Comparison of ENCODE assay signal across 1 cellular context in the genomic region with DNA sequence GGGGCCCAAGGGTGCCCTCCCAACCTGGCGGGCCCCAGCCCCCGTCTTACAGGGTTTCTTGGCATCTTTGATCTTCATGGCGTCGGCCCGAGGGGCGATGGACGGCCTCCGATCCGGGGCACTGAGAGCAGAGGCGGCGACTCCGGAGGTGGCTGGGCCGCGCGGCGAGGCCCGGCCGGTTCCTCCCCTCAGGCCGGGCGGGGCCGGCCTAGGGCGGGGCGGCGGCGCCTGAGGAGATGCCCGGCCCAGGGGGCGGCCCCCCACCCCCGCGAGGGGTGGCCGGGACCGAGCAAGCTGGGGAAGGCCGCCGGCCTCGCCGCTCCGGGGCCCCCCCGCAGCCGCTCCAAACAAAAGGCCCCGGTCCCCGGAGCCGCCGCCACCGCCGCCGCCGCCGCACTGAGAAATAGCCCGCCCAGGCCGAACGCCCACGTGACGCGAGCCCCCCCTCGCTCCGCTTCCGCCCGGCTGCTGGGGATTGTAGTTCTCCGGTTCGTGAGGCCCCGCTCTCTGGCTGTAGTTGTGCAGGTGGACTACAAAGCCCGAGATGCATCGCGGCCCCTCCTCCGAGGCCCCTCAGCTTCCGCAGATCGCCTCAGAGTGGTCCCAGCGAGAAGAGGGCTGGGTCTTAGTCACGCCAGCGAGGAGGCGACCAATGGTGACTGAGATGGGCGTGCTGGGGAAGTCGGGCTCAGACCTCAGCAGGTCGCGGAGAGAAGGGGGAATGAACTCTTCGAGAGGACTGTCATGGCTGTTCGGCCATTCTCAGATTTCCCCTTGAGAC.
A peak's percentile ranks its signal among the peaks of the same experiment; 100 is the strongest.
TF ChIP-seq lines count a peak whose summit lies in the region.

TSS of gene PANK3 (minus strand) at position 163 of the 781 bp plus-strand sequence. CDS start at position 78, 85 bp downstream.

TF ChIP-seq in GM12878, 131 proteins besides CTCF, POLR2A, EP300 and RAD21 (continued from another document and continues in another):
- no peak for TF ChIP-seq HSF1 (IDR thresholded peaks at IDR 0.05; ENCODE audit: low read depth, low read length)
- TF ChIP-seq HCFC1 (IDR thresholded peaks at IDR 0.05; ENCODE audit: low read length) = peak; percentile 98
- TF ChIP-seq KAT2A (conservative IDR thresholded peaks at IDR 0.05; ENCODE audit: control insufficient read depth, low read depth, low read length) = no peak
- TF ChIP-seq NR2F1 (conservative IDR thresholded peaks at IDR 0.05) = peak; percentile 72
- TF ChIP-seq BHLHE40 (IDR thresholded peaks at IDR 0.05; ENCODE audit: borderline replicate concordance in 1 of 2, low read depth in 2 of 2, low read length in 1 of 2) = peak in 1 of 2 experiments; percentile 81; a peak in 2 of 4 replicates
- peak; percentile 61; the same call in 1 of the 2 replicates for TF ChIP-seq SPI1 (IDR thresholded peaks at IDR 0.05; ENCODE audit: borderline replicate concordance, insufficient read depth, low read depth, low read length)
- TF ChIP-seq TARDBP (IDR thresholded peaks at IDR 0.05; ENCODE audit: borderline replicate concordance) = peak; percentile 95
- TF ChIP-seq CHD4 (IDR thresholded peaks at IDR 0.05) = no peak
- TF ChIP-seq RAD51 (IDR thresholded peaks at IDR 0.05) = peak; percentile 93
- TF ChIP-seq ZBTB33 (IDR thresholded peaks at IDR 0.05) = no peak
- 0 out of 2 replicates have a peak, but pooled peaks have one; percentile 63 for TF ChIP-seq ZBED1 (IDR thresholded peaks at IDR 0.05; ENCODE audit: borderline replicate concordance)
- peak; percentile 92; the same call in 1 of the 2 replicates for TF ChIP-seq POLR2AphosphoS2 (IDR thresholded peaks at IDR 0.05; ENCODE audit: low read depth, low read length)
- TF ChIP-seq SP1 (IDR thresholded peaks at IDR 0.05; ENCODE audit: low read depth, low read length) = peak; percentile 77
- TF ChIP-seq LARP7 (IDR thresholded peaks at IDR 0.05) = peak; percentile 94
- peak; percentile 82 for TF ChIP-seq SREBF2 (IDR thresholded peaks at IDR 0.05; ENCODE audit: low read length)
- TF ChIP-seq USF2 (IDR thresholded peaks at IDR 0.05; ENCODE audit: borderline replicate concordance, low read depth, low read length) = peak; percentile 87
- 0 out of 2 replicates have a peak, but pooled peaks have one; percentile 67 for TF ChIP-seq ZNF207 (IDR thresholded peaks at IDR 0.05; ENCODE audit: borderline replicate concordance)
- no peak for TF ChIP-seq IRF5 (IDR thresholded peaks at IDR 0.05; ENCODE audit: borderline replicate concordance)
- TF ChIP-seq NFYA (IDR thresholded peaks at IDR 0.05; ENCODE audit: borderline replicate concordance, low read depth, low read length) = no peak
- TF ChIP-seq STAT3 (IDR thresholded peaks at IDR 0.05; ENCODE audit: low read depth, low read length) = no peak
- TF ChIP-seq MTA3 (IDR thresholded peaks at IDR 0.05; ENCODE audit: borderline replicate concordance, low read length) = no peak
- 0 out of 2 replicates have a peak, but pooled peaks have one; percentile 3 for TF ChIP-seq JUND (IDR thresholded peaks at IDR 0.05; ENCODE audit: low read depth, low read length)
- 0 out of 2 replicates have a peak, but pooled peaks have one; percentile 34 for TF ChIP-seq IRF4 (IDR thresholded peaks at IDR 0.05; ENCODE audit: low read depth, low read length)
- no peak for TF ChIP-seq SIN3A (IDR thresholded peaks at IDR 0.05; ENCODE audit: low read depth, low read length)
- no peak for TF ChIP-seq ZBTB4 (CRISPR knock-in tag; IDR thresholded peaks at IDR 0.05)
- TF ChIP-seq MEF2A (IDR thresholded peaks at IDR 0.05; ENCODE audit: insufficient read depth, low read depth, low read length) = no peak
- no peak for TF ChIP-seq ZNF384 (IDR thresholded peaks at IDR 0.05; ENCODE audit: borderline replicate concordance, low read depth, low read length)
- TF ChIP-seq CEBPB (IDR thresholded peaks at IDR 0.05; ENCODE audit: borderline replicate concordance in 1 of 2, low read depth in 2 of 2, low read length in 2 of 2) = no peak
- TF ChIP-seq, protein P1, sequence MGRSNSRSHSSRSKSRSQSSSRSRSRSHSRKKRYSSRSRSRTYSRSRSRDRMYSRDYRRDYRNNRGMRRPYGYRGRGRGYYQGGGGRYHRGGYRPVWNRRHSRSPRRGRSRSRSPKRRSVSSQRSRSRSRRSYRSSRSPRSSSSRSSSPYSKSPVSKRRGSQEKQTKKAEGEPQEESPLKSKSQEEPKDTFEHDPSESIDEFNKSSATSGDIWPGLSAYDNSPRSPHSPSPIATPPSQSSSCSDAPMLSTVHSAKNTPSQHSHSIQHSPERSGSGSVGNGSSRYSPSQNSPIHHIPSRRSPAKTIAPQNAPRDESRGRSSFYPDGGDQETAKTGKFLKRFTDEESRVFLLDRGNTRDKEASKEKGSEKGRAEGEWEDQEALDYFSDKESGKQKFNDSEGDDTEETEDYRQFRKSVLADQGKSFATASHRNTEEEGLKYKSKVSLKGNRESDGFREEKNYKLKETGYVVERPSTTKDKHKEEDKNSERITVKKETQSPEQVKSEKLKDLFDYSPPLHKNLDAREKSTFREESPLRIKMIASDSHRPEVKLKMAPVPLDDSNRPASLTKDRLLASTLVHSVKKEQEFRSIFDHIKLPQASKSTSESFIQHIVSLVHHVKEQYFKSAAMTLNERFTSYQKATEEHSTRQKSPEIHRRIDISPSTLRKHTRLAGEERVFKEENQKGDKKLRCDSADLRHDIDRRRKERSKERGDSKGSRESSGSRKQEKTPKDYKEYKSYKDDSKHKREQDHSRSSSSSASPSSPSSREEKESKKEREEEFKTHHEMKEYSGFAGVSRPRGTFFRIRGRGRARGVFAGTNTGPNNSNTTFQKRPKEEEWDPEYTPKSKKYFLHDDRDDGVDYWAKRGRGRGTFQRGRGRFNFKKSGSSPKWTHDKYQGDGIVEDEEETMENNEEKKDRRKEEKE (IDR thresholded peaks at IDR 0.05) = no peak
- no peak for TF ChIP-seq EED (IDR thresholded peaks at IDR 0.05; ENCODE audit: low read depth)
- TF ChIP-seq USF1 (IDR thresholded peaks at IDR 0.05; ENCODE audit: borderline replicate concordance, extremely low read length, insufficient read depth, low read depth, low read length) = peak; percentile 96
- TF ChIP-seq RFX5 (IDR thresholded peaks at IDR 0.05; ENCODE audit: low read depth, low read length) = no peak
- no peak for TF ChIP-seq ESRRA (IDR thresholded peaks at IDR 0.05; ENCODE audit: low read length)
- TF ChIP-seq, protein P2, sequence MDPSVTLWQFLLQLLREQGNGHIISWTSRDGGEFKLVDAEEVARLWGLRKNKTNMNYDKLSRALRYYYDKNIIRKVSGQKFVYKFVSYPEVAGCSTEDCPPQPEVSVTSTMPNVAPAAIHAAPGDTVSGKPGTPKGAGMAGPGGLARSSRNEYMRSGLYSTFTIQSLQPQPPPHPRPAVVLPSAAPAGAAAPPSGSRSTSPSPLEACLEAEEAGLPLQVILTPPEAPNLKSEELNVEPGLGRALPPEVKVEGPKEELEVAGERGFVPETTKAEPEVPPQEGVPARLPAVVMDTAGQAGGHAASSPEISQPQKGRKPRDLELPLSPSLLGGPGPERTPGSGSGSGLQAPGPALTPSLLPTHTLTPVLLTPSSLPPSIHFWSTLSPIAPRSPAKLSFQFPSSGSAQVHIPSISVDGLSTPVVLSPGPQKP (IDR thresholded peaks at IDR 0.05; ENCODE audit: low read depth, low read length) = peak; percentile 95
- TF ChIP-seq E4F1 (IDR thresholded peaks at IDR 0.05; ENCODE audit: borderline replicate concordance, partially characterized antibody) = peak; percentile 91
